1 cellular context compared by ENCODE assay signal in genomic region chr15:33561407-33561806, GRCh38.
TF ChIP-seq lines count a peak whose summit lies in the region.

No MANE protein-coding gene starts in this region.

TF ChIP-seq in WTC11, 78 proteins besides CTCF, POLR2A, EP300 and RAD21 (continued from another document):
- TF ChIP-seq ESRRA (CRISPR knock-in tag; IDR thresholded peaks at IDR 0.05; ENCODE audit: borderline replicate concordance) (no peak), SOX15 (CRISPR knock-in tag; IDR thresholded peaks at IDR 0.05) (no peak), ZNF121 (CRISPR knock-in tag; IDR thresholded peaks at IDR 0.05) (no peak), ZNF232 (CRISPR knock-in tag; IDR thresholded peaks at IDR 0.05) (no peak), CBFB (CRISPR knock-in tag; IDR thresholded peaks at IDR 0.05; ENCODE audit: low read depth) (no peak), EMX1 (CRISPR knock-in tag; IDR thresholded peaks at IDR 0.05) (no peak), NR3C1 (CRISPR knock-in tag; conservative IDR thresholded peaks at IDR 0.05; ENCODE audit: low read depth) (no peak), SMAD4 (CRISPR knock-in tag; IDR thresholded peaks at IDR 0.05) (no peak), CREB1 (CRISPR knock-in tag; IDR thresholded peaks at IDR 0.05) (no peak), MXD4 (CRISPR knock-in tag; IDR thresholded peaks at IDR 0.05; ENCODE audit: borderline replicate concordance) (no peak), E2F4 (CRISPR knock-in tag; IDR thresholded peaks at IDR 0.05; ENCODE audit: borderline replicate concordance, low read depth) (no peak), ZNF425 (CRISPR knock-in tag; conservative IDR thresholded peaks at IDR 0.05) (no peak)
- TF ChIP-seq, protein P1, sequence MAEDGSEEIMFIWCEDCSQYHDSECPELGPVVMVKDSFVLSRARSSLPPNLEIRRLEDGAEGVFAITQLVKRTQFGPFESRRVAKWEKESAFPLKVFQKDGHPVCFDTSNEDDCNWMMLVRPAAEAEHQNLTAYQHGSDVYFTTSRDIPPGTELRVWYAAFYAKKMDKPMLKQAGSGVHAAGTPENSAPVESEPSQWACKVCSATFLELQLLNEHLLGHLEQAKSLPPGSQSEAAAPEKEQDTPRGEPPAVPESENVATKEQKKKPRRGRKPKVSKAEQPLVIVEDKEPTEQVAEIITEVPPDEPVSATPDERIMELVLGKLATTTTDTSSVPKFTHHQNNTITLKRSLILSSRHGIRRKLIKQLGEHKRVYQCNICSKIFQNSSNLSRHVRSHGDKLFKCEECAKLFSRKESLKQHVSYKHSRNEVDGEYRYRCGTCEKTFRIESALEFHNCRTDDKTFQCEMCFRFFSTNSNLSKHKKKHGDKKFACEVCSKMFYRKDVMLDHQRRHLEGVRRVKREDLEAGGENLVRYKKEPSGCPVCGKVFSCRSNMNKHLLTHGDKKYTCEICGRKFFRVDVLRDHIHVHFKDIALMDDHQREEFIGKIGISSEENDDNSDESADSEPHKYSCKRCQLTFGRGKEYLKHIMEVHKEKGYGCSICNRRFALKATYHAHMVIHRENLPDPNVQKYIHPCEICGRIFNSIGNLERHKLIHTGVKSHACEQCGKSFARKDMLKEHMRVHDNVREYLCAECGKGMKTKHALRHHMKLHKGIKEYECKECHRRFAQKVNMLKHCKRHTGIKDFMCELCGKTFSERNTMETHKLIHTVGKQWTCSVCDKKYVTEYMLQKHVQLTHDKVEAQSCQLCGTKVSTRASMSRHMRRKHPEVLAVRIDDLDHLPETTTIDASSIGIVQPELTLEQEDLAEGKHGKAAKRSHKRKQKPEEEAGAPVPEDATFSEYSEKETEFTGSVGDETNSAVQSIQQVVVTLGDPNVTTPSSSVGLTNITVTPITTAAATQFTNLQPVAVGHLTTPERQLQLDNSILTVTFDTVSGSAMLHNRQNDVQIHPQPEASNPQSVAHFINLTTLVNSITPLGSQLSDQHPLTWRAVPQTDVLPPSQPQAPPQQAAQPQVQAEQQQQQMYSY (CRISPR knock-in tag; IDR thresholded peaks at IDR 0.05) = no peak
- TF ChIP-seq, protein P2, sequence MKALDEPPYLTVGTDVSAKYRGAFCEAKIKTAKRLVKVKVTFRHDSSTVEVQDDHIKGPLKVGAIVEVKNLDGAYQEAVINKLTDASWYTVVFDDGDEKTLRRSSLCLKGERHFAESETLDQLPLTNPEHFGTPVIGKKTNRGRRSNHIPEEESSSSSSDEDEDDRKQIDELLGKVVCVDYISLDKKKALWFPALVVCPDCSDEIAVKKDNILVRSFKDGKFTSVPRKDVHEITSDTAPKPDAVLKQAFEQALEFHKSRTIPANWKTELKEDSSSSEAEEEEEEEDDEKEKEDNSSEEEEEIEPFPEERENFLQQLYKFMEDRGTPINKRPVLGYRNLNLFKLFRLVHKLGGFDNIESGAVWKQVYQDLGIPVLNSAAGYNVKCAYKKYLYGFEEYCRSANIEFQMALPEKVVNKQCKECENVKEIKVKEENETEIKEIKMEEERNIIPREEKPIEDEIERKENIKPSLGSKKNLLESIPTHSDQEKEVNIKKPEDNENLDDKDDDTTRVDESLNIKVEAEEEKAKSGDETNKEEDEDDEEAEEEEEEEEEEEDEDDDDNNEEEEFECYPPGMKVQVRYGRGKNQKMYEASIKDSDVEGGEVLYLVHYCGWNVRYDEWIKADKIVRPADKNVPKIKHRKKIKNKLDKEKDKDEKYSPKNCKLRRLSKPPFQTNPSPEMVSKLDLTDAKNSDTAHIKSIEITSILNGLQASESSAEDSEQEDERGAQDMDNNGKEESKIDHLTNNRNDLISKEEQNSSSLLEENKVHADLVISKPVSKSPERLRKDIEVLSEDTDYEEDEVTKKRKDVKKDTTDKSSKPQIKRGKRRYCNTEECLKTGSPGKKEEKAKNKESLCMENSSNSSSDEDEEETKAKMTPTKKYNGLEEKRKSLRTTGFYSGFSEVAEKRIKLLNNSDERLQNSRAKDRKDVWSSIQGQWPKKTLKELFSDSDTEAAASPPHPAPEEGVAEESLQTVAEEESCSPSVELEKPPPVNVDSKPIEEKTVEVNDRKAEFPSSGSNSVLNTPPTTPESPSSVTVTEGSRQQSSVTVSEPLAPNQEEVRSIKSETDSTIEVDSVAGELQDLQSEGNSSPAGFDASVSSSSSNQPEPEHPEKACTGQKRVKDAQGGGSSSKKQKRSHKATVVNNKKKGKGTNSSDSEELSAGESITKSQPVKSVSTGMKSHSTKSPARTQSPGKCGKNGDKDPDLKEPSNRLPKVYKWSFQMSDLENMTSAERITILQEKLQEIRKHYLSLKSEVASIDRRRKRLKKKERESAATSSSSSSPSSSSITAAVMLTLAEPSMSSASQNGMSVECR (CRISPR knock-in tag; IDR thresholded peaks at IDR 0.05; ENCODE audit: borderline replicate concordance) = no peak
- TF ChIP-seq, protein P3, sequence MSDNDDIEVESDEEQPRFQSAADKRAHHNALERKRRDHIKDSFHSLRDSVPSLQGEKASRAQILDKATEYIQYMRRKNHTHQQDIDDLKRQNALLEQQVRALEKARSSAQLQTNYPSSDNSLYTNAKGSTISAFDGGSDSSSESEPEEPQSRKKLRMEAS (CRISPR knock-in tag; IDR thresholded peaks at IDR 0.05) = no peak
TF ChIP-seq in WTC11: peak in this region for 0.
